In the genomic region with DNA sequence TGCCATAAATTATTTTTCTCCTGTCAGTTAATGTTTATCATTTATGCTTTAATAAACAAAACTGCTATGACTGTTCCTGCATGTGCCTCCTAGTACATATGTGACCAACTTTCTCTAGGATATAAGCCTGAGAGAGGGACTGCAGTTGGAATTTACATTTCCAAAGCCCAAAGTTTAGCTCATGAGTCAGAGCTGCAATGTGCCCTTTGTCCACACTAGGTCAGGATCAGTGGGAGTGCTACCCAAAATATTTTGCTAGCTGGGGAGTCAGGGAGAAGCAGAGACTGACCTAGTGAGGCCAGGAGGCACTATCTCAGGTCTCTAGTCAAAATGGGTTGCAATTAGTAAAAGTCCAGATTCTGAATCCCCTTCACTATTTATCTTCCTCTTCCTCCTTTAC, we compare ENCODE assay signal across 2 cellular contexts.
TF ChIP-seq lines count a peak whose summit lies in the region.

No MANE protein-coding gene starts in this region.

TF ChIP-seq in GM23338, 12 proteins besides CTCF, POLR2A, EP300 and RAD21 (continued from another document):
- TF ChIP-seq ZNF462 (CRISPR knock-in tag; IDR thresholded peaks at IDR 0.05) (no peak), CREB1 (CRISPR knock-in tag; IDR thresholded peaks at IDR 0.05; ENCODE audit: low read depth) (no peak), POLR2AphosphoS5 (IDR thresholded peaks at IDR 0.05; ENCODE audit: low read depth) (no peak), EZH2phosphoT487 (IDR thresholded peaks at IDR 0.05; ENCODE audit: unreplicated experiment) (no peak), EZH2 (IDR thresholded peaks at IDR 0.05; ENCODE audit: low read depth, unreplicated experiment) (no peak)
- TF ChIP-seq, protein P1, sequence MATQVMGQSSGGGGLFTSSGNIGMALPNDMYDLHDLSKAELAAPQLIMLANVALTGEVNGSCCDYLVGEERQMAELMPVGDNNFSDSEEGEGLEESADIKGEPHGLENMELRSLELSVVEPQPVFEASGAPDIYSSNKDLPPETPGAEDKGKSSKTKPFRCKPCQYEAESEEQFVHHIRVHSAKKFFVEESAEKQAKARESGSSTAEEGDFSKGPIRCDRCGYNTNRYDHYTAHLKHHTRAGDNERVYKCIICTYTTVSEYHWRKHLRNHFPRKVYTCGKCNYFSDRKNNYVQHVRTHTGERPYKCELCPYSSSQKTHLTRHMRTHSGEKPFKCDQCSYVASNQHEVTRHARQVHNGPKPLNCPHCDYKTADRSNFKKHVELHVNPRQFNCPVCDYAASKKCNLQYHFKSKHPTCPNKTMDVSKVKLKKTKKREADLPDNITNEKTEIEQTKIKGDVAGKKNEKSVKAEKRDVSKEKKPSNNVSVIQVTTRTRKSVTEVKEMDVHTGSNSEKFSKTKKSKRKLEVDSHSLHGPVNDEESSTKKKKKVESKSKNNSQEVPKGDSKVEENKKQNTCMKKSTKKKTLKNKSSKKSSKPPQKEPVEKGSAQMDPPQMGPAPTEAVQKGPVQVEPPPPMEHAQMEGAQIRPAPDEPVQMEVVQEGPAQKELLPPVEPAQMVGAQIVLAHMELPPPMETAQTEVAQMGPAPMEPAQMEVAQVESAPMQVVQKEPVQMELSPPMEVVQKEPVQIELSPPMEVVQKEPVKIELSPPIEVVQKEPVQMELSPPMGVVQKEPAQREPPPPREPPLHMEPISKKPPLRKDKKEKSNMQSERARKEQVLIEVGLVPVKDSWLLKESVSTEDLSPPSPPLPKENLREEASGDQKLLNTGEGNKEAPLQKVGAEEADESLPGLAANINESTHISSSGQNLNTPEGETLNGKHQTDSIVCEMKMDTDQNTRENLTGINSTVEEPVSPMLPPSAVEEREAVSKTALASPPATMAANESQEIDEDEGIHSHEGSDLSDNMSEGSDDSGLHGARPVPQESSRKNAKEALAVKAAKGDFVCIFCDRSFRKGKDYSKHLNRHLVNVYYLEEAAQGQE (IDR thresholded peaks at IDR 0.05; ENCODE audit: unreplicated experiment) = no peak

TF ChIP-seq in WTC11, 78 proteins besides CTCF, POLR2A, EP300 and RAD21 (continued from another document):
- TF ChIP-seq USF2 (CRISPR knock-in tag; IDR thresholded peaks at IDR 0.05) (no peak), NFATC4 (CRISPR knock-in tag; IDR thresholded peaks at IDR 0.05) (no peak), ZNF416 (CRISPR knock-in tag; IDR thresholded peaks at IDR 0.05) (no peak), CREM (CRISPR knock-in tag; IDR thresholded peaks at IDR 0.05) (no peak), ZNF671 (CRISPR knock-in tag; IDR thresholded peaks at IDR 0.05) (no peak)
- TF ChIP-seq, protein P2, sequence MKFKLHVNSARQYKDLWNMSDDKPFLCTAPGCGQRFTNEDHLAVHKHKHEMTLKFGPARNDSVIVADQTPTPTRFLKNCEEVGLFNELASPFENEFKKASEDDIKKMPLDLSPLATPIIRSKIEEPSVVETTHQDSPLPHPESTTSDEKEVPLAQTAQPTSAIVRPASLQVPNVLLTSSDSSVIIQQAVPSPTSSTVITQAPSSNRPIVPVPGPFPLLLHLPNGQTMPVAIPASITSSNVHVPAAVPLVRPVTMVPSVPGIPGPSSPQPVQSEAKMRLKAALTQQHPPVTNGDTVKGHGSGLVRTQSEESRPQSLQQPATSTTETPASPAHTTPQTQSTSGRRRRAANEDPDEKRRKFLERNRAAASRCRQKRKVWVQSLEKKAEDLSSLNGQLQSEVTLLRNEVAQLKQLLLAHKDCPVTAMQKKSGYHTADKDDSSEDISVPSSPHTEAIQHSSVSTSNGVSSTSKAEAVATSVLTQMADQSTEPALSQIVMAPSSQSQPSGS (CRISPR knock-in tag; IDR thresholded peaks at IDR 0.05; ENCODE audit: borderline replicate concordance, low read depth) = no peak
